In the genomic region with DNA sequence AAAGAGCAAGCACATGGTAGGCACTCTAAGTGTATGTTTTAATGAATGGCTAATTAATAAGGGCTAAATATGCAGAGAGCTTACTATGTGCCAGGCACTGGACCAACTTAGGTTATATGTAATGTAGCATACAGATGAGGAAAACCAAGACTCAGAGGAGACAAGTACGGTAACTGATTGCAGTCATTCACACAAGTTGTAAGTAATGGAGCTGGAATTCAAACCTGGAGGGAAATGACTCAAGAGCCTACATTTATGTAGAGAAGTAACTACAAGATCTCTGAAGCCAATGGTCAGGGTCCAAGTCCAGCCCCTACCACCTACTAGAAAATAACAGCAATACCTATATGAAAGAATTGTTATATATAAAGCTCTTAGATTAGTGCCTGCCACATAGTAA, we compare ENCODE assay signal across 1 cellular context.
TF ChIP-seq lines count a peak whose summit lies in the region.

No MANE protein-coding gene starts in this region.

TF ChIP-seq in A549, 52 proteins besides CTCF, POLR2A, EP300 and RAD21:
- TF ChIP-seq, protein P1, sequence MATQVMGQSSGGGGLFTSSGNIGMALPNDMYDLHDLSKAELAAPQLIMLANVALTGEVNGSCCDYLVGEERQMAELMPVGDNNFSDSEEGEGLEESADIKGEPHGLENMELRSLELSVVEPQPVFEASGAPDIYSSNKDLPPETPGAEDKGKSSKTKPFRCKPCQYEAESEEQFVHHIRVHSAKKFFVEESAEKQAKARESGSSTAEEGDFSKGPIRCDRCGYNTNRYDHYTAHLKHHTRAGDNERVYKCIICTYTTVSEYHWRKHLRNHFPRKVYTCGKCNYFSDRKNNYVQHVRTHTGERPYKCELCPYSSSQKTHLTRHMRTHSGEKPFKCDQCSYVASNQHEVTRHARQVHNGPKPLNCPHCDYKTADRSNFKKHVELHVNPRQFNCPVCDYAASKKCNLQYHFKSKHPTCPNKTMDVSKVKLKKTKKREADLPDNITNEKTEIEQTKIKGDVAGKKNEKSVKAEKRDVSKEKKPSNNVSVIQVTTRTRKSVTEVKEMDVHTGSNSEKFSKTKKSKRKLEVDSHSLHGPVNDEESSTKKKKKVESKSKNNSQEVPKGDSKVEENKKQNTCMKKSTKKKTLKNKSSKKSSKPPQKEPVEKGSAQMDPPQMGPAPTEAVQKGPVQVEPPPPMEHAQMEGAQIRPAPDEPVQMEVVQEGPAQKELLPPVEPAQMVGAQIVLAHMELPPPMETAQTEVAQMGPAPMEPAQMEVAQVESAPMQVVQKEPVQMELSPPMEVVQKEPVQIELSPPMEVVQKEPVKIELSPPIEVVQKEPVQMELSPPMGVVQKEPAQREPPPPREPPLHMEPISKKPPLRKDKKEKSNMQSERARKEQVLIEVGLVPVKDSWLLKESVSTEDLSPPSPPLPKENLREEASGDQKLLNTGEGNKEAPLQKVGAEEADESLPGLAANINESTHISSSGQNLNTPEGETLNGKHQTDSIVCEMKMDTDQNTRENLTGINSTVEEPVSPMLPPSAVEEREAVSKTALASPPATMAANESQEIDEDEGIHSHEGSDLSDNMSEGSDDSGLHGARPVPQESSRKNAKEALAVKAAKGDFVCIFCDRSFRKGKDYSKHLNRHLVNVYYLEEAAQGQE (IDR thresholded peaks at IDR 0.05) = no peak
- TF ChIP-seq FOSL2 (IDR thresholded peaks at IDR 0.05) (no peak), FOSL2 (CRISPR knock-in tag; IDR thresholded peaks at IDR 0.05) (no peak), KDM1A (IDR thresholded peaks at IDR 0.05; ENCODE audit: low read depth) (no peak), CEBPB (IDR thresholded peaks at IDR 0.05) (no peak), TP53 (CRISPR knock-in tag; IDR thresholded peaks at IDR 0.05) (no peak), BHLHE40 (IDR thresholded peaks at IDR 0.05; ENCODE audit: low read depth, low read length) (no peak), MYC (IDR thresholded peaks at IDR 0.05; ENCODE audit: borderline replicate concordance, low read length) (no peak), NFE2L2 (conservative IDR thresholded peaks at IDR 0.05; ENCODE audit: low read length) (no peak), ZNF302 (CRISPR knock-in tag; IDR thresholded peaks at IDR 0.05) (no peak), SMC3 (IDR thresholded peaks at IDR 0.05) (no peak), MAX (IDR thresholded peaks at IDR 0.05) (no peak), ZFP36 (IDR thresholded peaks at IDR 0.05; ENCODE audit: borderline replicate concordance, partially characterized antibody) (no peak), JUN (IDR thresholded peaks at IDR 0.05) (no peak), RCOR1 (IDR thresholded peaks at IDR 0.05; ENCODE audit: low read depth, low read length) (no peak), CBX8 (IDR thresholded peaks at IDR 0.05) (no peak)
- TF ChIP-seq, protein P2, sequence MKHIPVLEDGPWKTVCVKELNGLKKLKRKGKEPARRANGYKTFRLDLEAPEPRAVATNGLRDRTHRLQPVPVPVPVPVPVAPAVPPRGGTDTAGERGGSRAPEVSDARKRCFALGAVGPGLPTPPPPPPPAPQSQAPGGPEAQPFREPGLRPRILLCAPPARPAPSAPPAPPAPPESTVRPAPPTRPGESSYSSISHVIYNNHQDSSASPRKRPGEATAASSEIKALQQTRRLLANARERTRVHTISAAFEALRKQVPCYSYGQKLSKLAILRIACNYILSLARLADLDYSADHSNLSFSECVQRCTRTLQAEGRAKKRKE (CRISPR knock-in tag; IDR thresholded peaks at IDR 0.05; ENCODE audit: low read depth) = no peak
